In genomic region chr3:102593754-102594602, GRCh38 we compare ENCODE assay signal across 21 cellular contexts.
"Had no signal": no experiment of that assay in that cellular context is flagged by ENCODE, and none has a peak within 500 bp of the region (broad histone marks: within the 10 kb centered on the region; RNA-seq: fewer than 3 reads in every experiment).

No MANE protein-coding gene starts in this region.

- H3K9me3 Mint-ChIP-seq: activated CD8-positive, alpha-beta T cell treated with anti-CD3 and anti-CD28 coated beads for 36 hours; brain had no signal

- ATAC-seq: activated CD8-positive, alpha-beta T cell treated with anti-CD3 and anti-CD28 coated beads for 36 hours; activated T-cell treated with anti-CD3 and anti-CD28 coated beads, Interleukin-2, amount 50 U/mL, for 4 hours had no signal

- H3K36me3 Mint-ChIP-seq: activated naive CD4-positive, alpha-beta T cell treated with anti-CD3 and anti-CD28 coated beads, Interleukin-2, amount 50 U/mL, for 24 hours; brain; immature natural killer cell; mesothelial cell of epicardium had no signal

- H3K27me3 Mint-ChIP-seq: activated B cell treated with CpG ODN at 0.5 μM for 24 hours; brain; central memory CD8-positive, alpha-beta T cell; progenitor cell of endocrine pancreas had no signal

- H3K27ac Mint-ChIP-seq: activated B cell treated with CpG ODN at 0.5 μM for 24 hours; activated CD8-positive, alpha-beta T cell treated with anti-CD3 and anti-CD28 coated beads for 36 hours; activated naive CD4-positive, alpha-beta T cell treated with anti-CD3 and anti-CD28 coated beads, Interleukin-2, amount 50 U/mL, for 24 hours; brain; immature natural killer cell; mesothelial cell of epicardium; nephron progenitor cell; progenitor cell of endocrine pancreas had no signal

- H3K4me1 Mint-ChIP-seq: activated B cell treated with CpG ODN at 0.5 μM for 24 hours; activated naive CD4-positive, alpha-beta T cell treated with anti-CD3 and anti-CD28 coated beads, Interleukin-2, amount 50 U/mL, for 24 hours; brain; central memory CD8-positive, alpha-beta T cell; immature natural killer cell; nephron progenitor cell had no signal

- DNase-seq: activated B cell treated with CpG ODN at 0.5 μM for 24 hours; activated CD4-positive, alpha-beta T cell treated with anti-CD3 and anti-CD28 coated beads for 48 hours; activated CD8-positive, alpha-beta T cell treated with anti-CD3 and anti-CD28 coated beads for 36 hours; activated effector memory CD4-positive, alpha-beta T cell treated with Interleukin-2 at 50 U/mL for 16 hours; activated T-cell treated with anti-CD3 and anti-CD28 coated beads, Interleukin-2, amount 50 U/mL, for 4 hours; effector CD8-positive, alpha-beta T cell; foreskin melanocyte; head of caudate nucleus; immature natural killer cell; nephron progenitor cell; occipital lobe; stimulated activated CD4-positive, alpha-beta T cell treated with anti-CD3 and anti-CD28 coated beads, Interleukin-15, amount 100 ng/mL, for 24 hours; stimulated activated CD4-positive, alpha-beta T cell treated with anti-CD3 and anti-CD28 coated beads, Interleukin-4, amount 100 ng/mL, for 1 hour; stimulated activated naive CD4-positive, alpha-beta T cell; substantia nigra; transverse colon had no signal

- H3K4me3 Mint-ChIP-seq: activated B cell treated with CpG ODN at 0.5 μM for 24 hours; activated CD8-positive, alpha-beta T cell treated with anti-CD3 and anti-CD28 coated beads for 36 hours; activated naive CD4-positive, alpha-beta T cell treated with anti-CD3 and anti-CD28 coated beads, Interleukin-2, amount 50 U/mL, for 24 hours; activated T-cell treated with anti-CD3 and anti-CD28 coated beads, Interleukin-2, amount 50 U/mL, for 4 hours; brain; central memory CD8-positive, alpha-beta T cell; immature natural killer cell; mesothelial cell of epicardium; nephron progenitor cell had no signal
